Comparison of ENCODE assay signal across 21 cellular contexts in genomic region chr12:43964966-43965365, GRCh38.
DNase-seq lines count a peak whose midpoint lies in the region; ATAC-seq lines count a peak whose summit lies in the region.
"Had no signal": no experiment of that assay in that cellular context is flagged by ENCODE, and none has a peak within 500 bp of the region (broad histone marks: within the 10 kb centered on the region; RNA-seq: fewer than 3 reads in every experiment).

No MANE protein-coding gene starts in this region.

- no peaks in the 10 kb centered on the region for H3K36me3 ChIP-seq in endocrine pancreas (ENCODE audit: control insufficient read depth, insufficient read depth, low read length)
- H3K36me3 ChIP-seq: tibial nerve had no signal

- no peak overlapping the region for H3K9ac ChIP-seq in endocrine pancreas (ENCODE audit: control insufficient read depth, insufficient read depth, low read length)

- no peaks in the 10 kb centered on the region for H3K9me3 ChIP-seq in endocrine pancreas (ENCODE audit: control insufficient read depth, low read length)
- H3K9me3 ChIP-seq: tibial nerve had no signal

- H3K27me3 ChIP-seq in endocrine pancreas (ENCODE audit: control insufficient read depth, insufficient read depth, low read length) = no peaks in the 10 kb centered on the region
- H3K27me3 ChIP-seq: tibial nerve had no signal

- DNase-seq in COLO829 (ENCODE audit: low spot score) = peak; percentile 54
- DNase-seq in NCI-H1092 treated with DMSO at 0.1 percent for 48 hours (lab: John Stamatoyannopoulos, UW) = peak; percentile 73
- DNase-seq in left lobe of liver (ENCODE audit: low spot score) = no peak
- no peak for DNase-seq in NCI-H774 (lab: John Stamatoyannopoulos, UW)
- DNase-seq in DMS79 (lab: John Stamatoyannopoulos, UW) = no peak
- no peak for DNase-seq in AG20443 (ENCODE audit: low spot score)
- DNase-seq in cortex of kidney (lab: John Stamatoyannopoulos, UW) = no peak
- DNase-seq: activated CD4-positive, alpha-beta memory T cell treated with anti-CD3 and anti-CD28 coated beads for 36 hours; activated naive CD4-positive, alpha-beta T cell treated with anti-CD3 and anti-CD28 coated beads, Interleukin-2, amount 10 ng/mL, durations not matched to agents 7 days and 5 days; activated T-cell treated with anti-CD3 and anti-CD28 coated beads, Interleukin-2, amount 50 U/mL, for 24 hours; CD4-positive, CD25-positive, alpha-beta regulatory T cell; dermis blood vessel endothelial cell; GF-D8; left colon; NCI-H1436; posterior cingulate gyrus; small intestine; stimulated activated CD4-positive, alpha-beta T cell treated with anti-CD3 and anti-CD28 coated beads, Interleukin-2, amount 100 ng/mL, for 48 hours had no signal

- peak overlapping the region; percentile 14 for H3K4me3 ChIP-seq in endocrine pancreas (ENCODE audit: control insufficient read depth, insufficient read depth, low read length)
- H3K4me3 ChIP-seq: SK-N-MC, tibial nerve had no signal

- ATAC-seq in left lobe of liver = peak; percentile 84
- ATAC-seq: left colon had no signal

- H3K4me1 ChIP-seq in endocrine pancreas (ENCODE audit: control insufficient read depth, insufficient read depth, low read length) = peaks cover 5% of the 10 kb centered on the region

Comparison
In these comparisons a context has a peak if more than half of its experiments do, and no peak if none do; other contexts are left out.
1. DNase-seq: peak in COLO829 (single experiment) and NCI-H1092 treated with DMSO at 0.1 percent for 48 hours (single experiment); none in left lobe of liver (single experiment), NCI-H774 (single experiment), DMS79 (single experiment), AG20443 (single experiment) and cortex of kidney (single experiment).